ENCODE assay signal across 14 cellular contexts in the genomic region with DNA sequence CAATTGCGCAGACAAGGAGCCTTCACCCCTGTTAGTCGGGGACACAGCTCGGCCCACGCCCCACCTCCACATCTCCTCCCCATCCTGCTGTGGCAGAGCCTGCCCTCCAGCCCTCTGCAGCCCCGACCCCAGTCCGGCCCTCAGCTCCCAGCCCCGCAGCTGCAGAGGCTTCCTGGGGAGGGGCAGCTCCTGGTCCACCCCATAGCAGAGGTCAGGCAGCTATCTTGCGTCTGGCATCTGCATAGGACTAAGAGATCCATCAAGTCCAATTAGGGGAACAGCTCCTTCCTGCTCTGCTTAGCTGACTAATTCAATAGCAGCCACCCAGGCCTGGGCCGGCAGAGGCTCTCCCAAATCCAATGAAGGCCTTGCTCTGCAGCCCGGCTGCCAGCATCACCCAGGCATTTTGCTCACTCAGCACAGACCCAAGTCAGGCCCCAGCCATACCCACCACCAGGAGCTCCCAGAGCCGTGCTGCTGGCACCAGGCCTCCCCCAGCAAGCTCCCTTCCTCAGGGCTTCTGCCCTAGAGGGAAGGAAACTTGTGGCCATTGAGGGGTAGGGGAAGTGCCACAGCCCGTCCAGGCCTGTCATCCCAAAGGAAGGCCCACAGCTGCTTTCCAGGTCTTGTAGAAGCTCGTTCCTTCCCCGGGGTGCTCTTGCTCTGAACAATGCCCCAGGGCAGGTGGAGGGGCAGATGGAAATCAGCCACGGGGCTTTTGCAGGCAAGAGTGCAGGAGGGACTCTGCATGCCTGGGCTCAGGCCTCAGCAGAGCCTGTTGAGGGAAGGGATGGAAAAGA.
DNase-seq lines count a peak whose midpoint lies in the region; ATAC-seq and TF ChIP-seq lines count a peak whose summit lies in the region.
"Had no signal": no experiment of that assay in that cellular context is flagged by ENCODE, and none has a peak within 500 bp of the region (broad histone marks: within the 10 kb centered on the region; RNA-seq: fewer than 3 reads in every experiment).

No MANE protein-coding gene starts in this region.

- DNase-seq in HL-60 (ENCODE audit: low read depth in 1 of 2, low spot score in 1 of 2) (peak in 1 of 2 experiments; percentile 67), SK-N-SH (peak; percentile 90), foreskin keratinocyte (no peak), progenitor cell of endocrine pancreas (ENCODE audit: low spot score, unreplicated experiment) (peak; percentile 8), NCI-H2107 (lab: John Stamatoyannopoulos, UW) (no peak), NCI-H2081 treated with DMSO at 0.1 percent for 48 hours (lab: John Stamatoyannopoulos, UW) (no peak)
- DNase-seq: CD4-positive, alpha-beta memory T cell; effector memory CD8-positive, alpha-beta T cell; immature natural killer cell; NCI-H1048; stimulated activated CD4-positive, alpha-beta T cell treated with anti-CD3 and anti-CD28 coated beads, Interleukin-2, amount 100 ng/mL, for 48 hours; stimulated activated naive CD4-positive, alpha-beta T cell treated with Interleukin-2 at 50 U/mL for 16 hours had no signal

- H3K4me1 ChIP-seq in SK-N-SH (ENCODE audit: control insufficient read depth in 1 of 2, insufficient read depth in 2 of 2, low read depth in 1 of 2, low read length in 1 of 2), result peaks cover 0 to 59% of the 10 kb centered on the region in 2 experiments; a peak in 2 of 4 replicates
- no peaks in the 10 kb centered on the region for H3K4me1 ChIP-seq in foreskin keratinocyte
- H3K4me1 ChIP-seq: vagina had no signal

- H3K27ac ChIP-seq in HL-60 (replicated peaks), result peak overlapping the region; percentile 97
- peak overlapping the region; percentile 20 to 100; a peak in 3 of 4 replicates for H3K27ac ChIP-seq in SK-N-SH (ENCODE audit: low read depth in 2 of 2, low read length in 1 of 2)
- no peak overlapping the region for H3K27ac ChIP-seq in foreskin keratinocyte
- H3K27ac ChIP-seq: vagina had no signal

- H3K27me3 Mint-ChIP-seq in progenitor cell of endocrine pancreas, result peaks cover 14% of the 10 kb centered on the region

- H3K4me3 Mint-ChIP-seq in progenitor cell of endocrine pancreas (ENCODE audit: low read depth), result no peak overlapping the region
- H3K4me3 Mint-ChIP-seq: CD4-positive, alpha-beta memory T cell; effector memory CD8-positive, alpha-beta T cell; immature natural killer cell had no signal

- CTCF ChIA-PET in SK-N-SH (lab: Yijun Ruan, JAX), result interaction anchor here (0.7 to 4.7 kb wide), 15 partner anchors 10 to 116 kb away, joined by 3 to 38 read pairs (median 6); no protein-coding TSS in a partner anchor

- H3K4me3 ChIP-seq in HL-60 (replicated peaks; ENCODE audit: insufficient read depth, low read length), result no peak overlapping the region
- no peak overlapping the region for H3K4me3 ChIP-seq in SK-N-SH (ENCODE audit: low read depth in 2 of 2, low read length in 1 of 2)
- H3K4me3 ChIP-seq: vagina had no signal

- no peaks in the 10 kb centered on the region for H3K4me1 Mint-ChIP-seq in progenitor cell of endocrine pancreas (ENCODE audit: low read depth)
- H3K4me1 Mint-ChIP-seq: CD4-positive, alpha-beta memory T cell; immature natural killer cell had no signal

- H3K9me3 Mint-ChIP-seq in progenitor cell of endocrine pancreas (ENCODE audit: low read depth), result no peaks in the 10 kb centered on the region
- H3K9me3 Mint-ChIP-seq: CD4-positive, alpha-beta memory T cell; effector memory CD8-positive, alpha-beta T cell; immature natural killer cell had no signal

- TF ChIP-seq RAD21 in SK-N-SH (IDR thresholded peaks at IDR 0.05; ENCODE audit: low read length), result peak; percentile 44; the same call in 1 of the 2 replicates

- 29% methylated on average over 11 of the region's 15 CpGs for WGBS in SK-N-SH (ENCODE audit: low lambda C conversion rate)

- TF ChIP-seq EP300 in SK-N-SH (IDR thresholded peaks at IDR 0.05; ENCODE audit: borderline replicate concordance in 1 of 2, low read depth in 1 of 2, low read length in 1 of 2), result peak; percentile 35 to 100; a peak in 3 of 4 replicates

- H3K79me2 ChIP-seq in SK-N-SH (ENCODE audit: insufficient read depth), result no peaks in the 10 kb centered on the region

- H2AFZ ChIP-seq in SK-N-SH (ENCODE audit: low read depth), result no peak overlapping the region

- no peaks in the 10 kb centered on the region for H4K20me1 ChIP-seq in SK-N-SH (ENCODE audit: insufficient read depth)

- no peaks in the 10 kb centered on the region for H3K36me3 ChIP-seq in SK-N-SH (replicated peaks in 1 of 2; ENCODE audit: control insufficient read depth in 1 of 2, insufficient read depth in 2 of 2, low read length in 1 of 2)
- H3K36me3 ChIP-seq: vagina had no signal

- no peak overlapping the region for H3K9ac ChIP-seq in SK-N-SH

- ATAC-seq in foreskin keratinocyte, result peak; percentile 33
- ATAC-seq in esophagus mucosa, result no peak
- ATAC-seq: effector memory CD8-positive, alpha-beta T cell had no signal

- no peaks in the 10 kb centered on the region for H3K36me3 Mint-ChIP-seq in progenitor cell of endocrine pancreas (ENCODE audit: insufficient read depth)
- H3K36me3 Mint-ChIP-seq: CD4-positive, alpha-beta memory T cell; immature natural killer cell had no signal

- no peaks in the 10 kb centered on the region for H3K27me3 ChIP-seq in HL-60 (ENCODE audit: insufficient read depth, poor library complexity, severe bottlenecking)
- H3K27me3 ChIP-seq in SK-N-SH (ENCODE audit: insufficient read depth), result no peaks in the 10 kb centered on the region
- H3K27me3 ChIP-seq in foreskin keratinocyte, result no peaks in the 10 kb centered on the region
- H3K27me3 ChIP-seq: vagina had no signal

- H3K4me2 ChIP-seq in SK-N-SH, result no peak overlapping the region

- POLR2A ChIA-PET in SK-N-SH (lab: Yijun Ruan, JAX), result interaction anchor here (0.5 to 3.9 kb wide), 23 partner anchors 9 to 140 kb away, joined by 3 to 75 read pairs (median 5); a partner anchor contains a TSS

- no peaks in the 10 kb centered on the region for H3F3A ChIP-seq in SK-N-SH (replicated peaks; ENCODE audit: insufficient read depth)

- H3K27ac Mint-ChIP-seq in progenitor cell of endocrine pancreas, result no peak overlapping the region
- H3K27ac Mint-ChIP-seq: CD4-positive, alpha-beta memory T cell; effector memory CD8-positive, alpha-beta T cell; immature natural killer cell had no signal

- no peaks in the 10 kb centered on the region for H3K9me3 ChIP-seq in SK-N-SH
- H3K9me3 ChIP-seq: vagina had no signal

- H3K9me2 ChIP-seq in SK-N-SH, result no peaks in the 10 kb centered on the region

- TF ChIP-seq CTCF in HL-60 (IDR thresholded peaks at IDR 0.05; ENCODE audit: insufficient read depth, low read length) (no peak), SK-N-SH (IDR thresholded peaks at IDR 0.05) (no peak), foreskin keratinocyte (conservative IDR thresholded peaks at IDR 0.05) (no peak), progenitor cell of endocrine pancreas (IDR thresholded peaks at IDR 0.05; ENCODE audit: unreplicated experiment) (no peak)

TF ChIP-seq in SK-N-SH, 30 proteins besides CTCF, POLR2A, EP300 and RAD21:
- TF ChIP-seq POLR2AphosphoS5 (IDR thresholded peaks at IDR 0.05; ENCODE audit: low read depth, low read length) (peak; percentile 33; the same call in 1 of the 2 replicates), TCF12 (IDR thresholded peaks at IDR 0.05) (peak; percentile 68), RCOR1 (IDR thresholded peaks at IDR 0.05; ENCODE audit: low read length) (peak; percentile 97), SIN3A (IDR thresholded peaks at IDR 0.05; ENCODE audit: borderline replicate concordance, low read depth, low read length) (no peak), YY1 (IDR thresholded peaks at IDR 0.05; ENCODE audit: low read depth) (no peak), TEAD4 (IDR thresholded peaks at IDR 0.05; ENCODE audit: borderline replicate concordance, insufficient read depth) (0 out of 2 replicates have a peak, but pooled peaks have one; percentile 36), FOXM1 (IDR thresholded peaks at IDR 0.05; ENCODE audit: low read depth) (no peak), JUND (IDR thresholded peaks at IDR 0.05) (no peak), SMC3 (IDR thresholded peaks at IDR 0.05; ENCODE audit: low read depth, low read length) (peak; percentile 29; the same call in 1 of the 2 replicates), GATA2 (CRISPR knock-in tag; IDR thresholded peaks at IDR 0.05) (peak; percentile 99), CHD2 (IDR thresholded peaks at IDR 0.05; ENCODE audit: low read length, partially characterized antibody) (peak; percentile 92), MXI1 (IDR thresholded peaks at IDR 0.05; ENCODE audit: low read depth, low read length) (0 out of 2 replicates have a peak, but pooled peaks have one; percentile 22), FOXJ3 (CRISPR knock-in tag; IDR thresholded peaks at IDR 0.05) (peak; percentile 95)
- TF ChIP-seq, protein P1, sequence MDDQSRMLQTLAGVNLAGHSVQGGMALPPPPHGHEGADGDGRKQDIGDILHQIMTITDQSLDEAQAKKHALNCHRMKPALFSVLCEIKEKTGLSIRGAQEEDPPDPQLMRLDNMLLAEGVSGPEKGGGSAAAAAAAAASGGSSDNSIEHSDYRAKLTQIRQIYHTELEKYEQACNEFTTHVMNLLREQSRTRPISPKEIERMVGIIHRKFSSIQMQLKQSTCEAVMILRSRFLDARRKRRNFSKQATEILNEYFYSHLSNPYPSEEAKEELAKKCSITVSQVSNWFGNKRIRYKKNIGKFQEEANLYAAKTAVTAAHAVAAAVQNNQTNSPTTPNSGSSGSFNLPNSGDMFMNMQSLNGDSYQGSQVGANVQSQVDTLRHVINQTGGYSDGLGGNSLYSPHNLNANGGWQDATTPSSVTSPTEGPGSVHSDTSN (IDR thresholded peaks at IDR 0.05), result peak; percentile 55; the same call in 1 of the 2 replicates

Comparison
In these comparisons a context has a peak if more than half of its experiments do, and no peak if none do; other contexts are left out.
1. DNase-seq: peak in SK-N-SH (single experiment) and progenitor cell of endocrine pancreas (single experiment); none in foreskin keratinocyte (0 of 2), NCI-H2107 (single experiment) and NCI-H2081 treated with DMSO at 0.1 percent for 48 hours (single experiment).